In the genomic region with DNA sequence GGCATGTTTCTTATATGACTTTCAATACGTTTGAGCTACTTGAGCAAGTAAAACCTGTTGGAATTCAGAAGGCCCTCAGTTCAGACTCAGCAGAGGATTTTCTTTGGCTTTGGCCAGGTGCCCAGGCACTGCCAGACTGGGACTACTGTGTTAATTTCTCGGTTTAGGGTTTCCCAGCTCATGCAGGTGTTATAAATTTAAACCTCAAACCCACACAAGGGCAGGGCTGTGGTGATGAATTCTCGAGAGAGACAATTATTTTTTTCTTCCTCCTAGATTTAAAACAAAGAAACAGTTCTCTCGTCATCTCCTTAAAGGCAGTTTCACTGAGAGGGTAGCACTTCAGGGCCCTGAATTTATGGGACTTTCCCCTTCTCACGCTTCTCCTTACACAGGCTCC, we compare ENCODE assay signal across 15 cellular contexts.
DNase-seq lines count a peak whose midpoint lies in the region; ATAC-seq, FAIRE-seq and TF ChIP-seq lines count a peak whose summit lies in the region.
"Had no signal": no experiment of that assay in that cellular context is flagged by ENCODE, and none has a peak within 500 bp of the region (broad histone marks: within the 10 kb centered on the region; RNA-seq: fewer than 3 reads in every experiment).

No MANE protein-coding gene starts in this region.

- no peak overlapping the region for H3K4me3 Mint-ChIP-seq in chondrocyte (ENCODE audit: unreplicated experiment)
- H3K4me3 Mint-ChIP-seq: stimulated activated memory B cell treated with anti-CD40 and anti-IgM and Interleukin-4, amounts not matched to agents 10 μg/mL and 1 μg/mL and 100 μg/mL, for 72 hours had no signal

- no peaks in the 10 kb centered on the region for H3K27me3 ChIP-seq in SK-N-SH (ENCODE audit: insufficient read depth)
- H3K27me3 ChIP-seq: BE2C had no signal

- no peaks in the 10 kb centered on the region for H3K27me3 Mint-ChIP-seq in chondrocyte (ENCODE audit: low read depth)

- DNase-seq in DMS 273 treated with DMSO at 0.1 percent for 48 hours (lab: John Stamatoyannopoulos, UW) (peak; percentile 4), chondrocyte (ENCODE audit: low spot score) (no peak), SW 1271 (lab: John Stamatoyannopoulos, UW) (no peak), kidney (no peak), SK-N-SH (no peak), dermis blood vessel endothelial cell (no peak)
- DNase-seq in Jurkat, Clone E6-1 (ENCODE audit: low read depth, low spot score): peak; percentile 84
- DNase-seq: activated CD4-positive, alpha-beta T cell treated with anti-CD3 and anti-CD28 coated beads for 1 hour; BE2C; caudate nucleus; erythroblast; mesenchymal stem cell had no signal

- H3K4me1 ChIP-seq in kidney (ENCODE audit: control insufficient read depth in 1 of 2, insufficient read depth in 1 of 2, low read depth in 1 of 2, low read length in 2 of 2): no peaks in the 10 kb centered on the region
- no peaks in the 10 kb centered on the region for H3K4me1 ChIP-seq in SK-N-SH (ENCODE audit: control insufficient read depth in 1 of 2, insufficient read depth in 2 of 2, low read depth in 1 of 2, low read length in 1 of 2)
- H3K4me1 ChIP-seq: BE2C had no signal

- intact Hi-C loops in kidney (cut with DNase I): no loop called here

- H3K4me2 ChIP-seq in SK-N-SH: no peak overlapping the region

- TF ChIP-seq CTCF in chondrocyte (IDR thresholded peaks at IDR 0.05) (no peak), kidney (IDR thresholded peaks at IDR 0.05; ENCODE audit: borderline replicate concordance, extremely low read depth, insufficient read depth) (no peak), SK-N-SH (IDR thresholded peaks at IDR 0.05) (no peak)

- POLR2A ChIA-PET in SK-N-SH (lab: Yijun Ruan, JAX): no interaction called here

- H3K9me2 ChIP-seq in SK-N-SH: no peaks in the 10 kb centered on the region

- H3K4me3 ChIP-seq in Jurkat, Clone E6-1 (ENCODE audit: low read length): no peak overlapping the region
- H3K4me3 ChIP-seq in kidney (ENCODE audit: low read length in 2 of 2) (no peak overlapping the region), SK-N-SH (ENCODE audit: low read depth in 2 of 2, low read length in 1 of 2) (no peak overlapping the region)
- H3K4me3 ChIP-seq: SK-N-MC had no signal

- WGBS in SK-N-SH (ENCODE audit: low lambda C conversion rate): 44% methylated on average over 5 of the region's 5 CpGs

- H3K9me3 Mint-ChIP-seq in chondrocyte (ENCODE audit: low read depth): no peaks in the 10 kb centered on the region
- H3K9me3 Mint-ChIP-seq: stimulated activated memory B cell treated with anti-CD40 and anti-IgM and Interleukin-4, amounts not matched to agents 10 μg/mL and 1 μg/mL and 100 μg/mL, for 72 hours had no signal

- H3K9me3 ChIP-seq in kidney (ENCODE audit: control insufficient read depth in 1 of 2, low read length in 2 of 2): no peaks in the 10 kb centered on the region
- no peaks in the 10 kb centered on the region for H3K9me3 ChIP-seq in SK-N-SH
- H3K9me3 ChIP-seq: BE2C had no signal

- no peak for TF ChIP-seq RAD21 in SK-N-SH (IDR thresholded peaks at IDR 0.05; ENCODE audit: low read length)

- H2AFZ ChIP-seq in SK-N-SH (ENCODE audit: low read depth): no peak overlapping the region

- no peaks in the 10 kb centered on the region for H3K36me3 ChIP-seq in kidney (ENCODE audit: control insufficient read depth in 1 of 2, insufficient read depth in 2 of 2, low read length in 2 of 2)
- H3K36me3 ChIP-seq in SK-N-SH (replicated peaks in 1 of 2; ENCODE audit: control insufficient read depth in 1 of 2, insufficient read depth in 2 of 2, low read length in 1 of 2): no peaks in the 10 kb centered on the region
- H3K36me3 ChIP-seq: BE2C had no signal

- TF ChIP-seq EP300 in SK-N-SH (IDR thresholded peaks at IDR 0.05; ENCODE audit: borderline replicate concordance in 1 of 2, low read depth in 1 of 2, low read length in 1 of 2): no peak

- H3F3A ChIP-seq in SK-N-SH (replicated peaks; ENCODE audit: insufficient read depth): no peaks in the 10 kb centered on the region

- no peaks in the 10 kb centered on the region for H3K79me2 ChIP-seq in SK-N-SH (ENCODE audit: insufficient read depth)

- peak; percentile 45 for ATAC-seq in GM19463 (IDR thresholded peaks at IDR 0.05; ENCODE audit: unreplicated experiment)
- ATAC-seq: stimulated activated memory B cell treated with anti-CD40 and anti-IgM and Interleukin-4, amounts not matched to agents 10 μg/mL and 1 μg/mL and 100 μg/mL, for 72 hours had no signal

- no peak for FAIRE-seq in kidney (lab: Jason Lieb, UNC)

- H3K9ac ChIP-seq in kidney (ENCODE audit: low read length in 2 of 2) (no peak overlapping the region), SK-N-SH (no peak overlapping the region)

- H3K27ac Mint-ChIP-seq in chondrocyte (ENCODE audit: unreplicated experiment): peak overlapping the region; percentile 6
- H3K27ac Mint-ChIP-seq: stimulated activated memory B cell treated with anti-CD40 and anti-IgM and Interleukin-4, amounts not matched to agents 10 μg/mL and 1 μg/mL and 100 μg/mL, for 72 hours had no signal

- no peaks in the 10 kb centered on the region for H4K20me1 ChIP-seq in SK-N-SH (ENCODE audit: insufficient read depth)

- no peak overlapping the region for H3K27ac ChIP-seq in kidney (ENCODE audit: low read depth in 2 of 2, low read length in 2 of 2)
- no peak overlapping the region for H3K27ac ChIP-seq in SK-N-SH (ENCODE audit: low read depth in 2 of 2, low read length in 1 of 2)
- H3K27ac ChIP-seq: SK-N-MC had no signal

- H3K4me1 Mint-ChIP-seq in chondrocyte (ENCODE audit: low read depth): peaks cover 49% of the 10 kb centered on the region

- H3K36me3 Mint-ChIP-seq in chondrocyte (ENCODE audit: low read depth): no peaks in the 10 kb centered on the region
- H3K36me3 Mint-ChIP-seq: stimulated activated memory B cell treated with anti-CD40 and anti-IgM and Interleukin-4, amounts not matched to agents 10 μg/mL and 1 μg/mL and 100 μg/mL, for 72 hours had no signal

- CTCF ChIA-PET in SK-N-SH (lab: Yijun Ruan, JAX): no interaction called here

TF ChIP-seq in SK-N-SH, 30 proteins besides CTCF, POLR2A, EP300 and RAD21:
- TF ChIP-seq JUND (IDR thresholded peaks at IDR 0.05) (no peak), MXI1 (IDR thresholded peaks at IDR 0.05; ENCODE audit: low read depth, low read length) (no peak), GATA2 (CRISPR knock-in tag; IDR thresholded peaks at IDR 0.05) (no peak), TEAD4 (IDR thresholded peaks at IDR 0.05; ENCODE audit: borderline replicate concordance, insufficient read depth) (no peak), EZH2phosphoT487 (IDR thresholded peaks at IDR 0.05; ENCODE audit: borderline replicate concordance, low read depth) (no peak), SIN3A (IDR thresholded peaks at IDR 0.05; ENCODE audit: borderline replicate concordance, low read depth, low read length) (no peak), RXRA (IDR thresholded peaks at IDR 0.05; ENCODE audit: borderline replicate concordance, low read depth) (no peak), SMC3 (IDR thresholded peaks at IDR 0.05; ENCODE audit: low read depth, low read length) (no peak), NRF1 (IDR thresholded peaks at IDR 0.05; ENCODE audit: low read depth, low read length) (no peak), FOSL2 (IDR thresholded peaks at IDR 0.05; ENCODE audit: borderline replicate concordance, low read depth) (no peak), NFIC (IDR thresholded peaks at IDR 0.05; ENCODE audit: borderline replicate concordance) (no peak)
- TF ChIP-seq, protein P1, sequence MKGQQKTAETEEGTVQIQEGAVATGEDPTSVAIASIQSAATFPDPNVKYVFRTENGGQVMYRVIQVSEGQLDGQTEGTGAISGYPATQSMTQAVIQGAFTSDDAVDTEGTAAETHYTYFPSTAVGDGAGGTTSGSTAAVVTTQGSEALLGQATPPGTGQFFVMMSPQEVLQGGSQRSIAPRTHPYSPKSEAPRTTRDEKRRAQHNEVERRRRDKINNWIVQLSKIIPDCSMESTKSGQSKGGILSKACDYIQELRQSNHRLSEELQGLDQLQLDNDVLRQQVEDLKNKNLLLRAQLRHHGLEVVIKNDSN (IDR thresholded peaks at IDR 0.05; ENCODE audit: borderline replicate concordance, low read depth): no peak
- TF ChIP-seq, protein P2, sequence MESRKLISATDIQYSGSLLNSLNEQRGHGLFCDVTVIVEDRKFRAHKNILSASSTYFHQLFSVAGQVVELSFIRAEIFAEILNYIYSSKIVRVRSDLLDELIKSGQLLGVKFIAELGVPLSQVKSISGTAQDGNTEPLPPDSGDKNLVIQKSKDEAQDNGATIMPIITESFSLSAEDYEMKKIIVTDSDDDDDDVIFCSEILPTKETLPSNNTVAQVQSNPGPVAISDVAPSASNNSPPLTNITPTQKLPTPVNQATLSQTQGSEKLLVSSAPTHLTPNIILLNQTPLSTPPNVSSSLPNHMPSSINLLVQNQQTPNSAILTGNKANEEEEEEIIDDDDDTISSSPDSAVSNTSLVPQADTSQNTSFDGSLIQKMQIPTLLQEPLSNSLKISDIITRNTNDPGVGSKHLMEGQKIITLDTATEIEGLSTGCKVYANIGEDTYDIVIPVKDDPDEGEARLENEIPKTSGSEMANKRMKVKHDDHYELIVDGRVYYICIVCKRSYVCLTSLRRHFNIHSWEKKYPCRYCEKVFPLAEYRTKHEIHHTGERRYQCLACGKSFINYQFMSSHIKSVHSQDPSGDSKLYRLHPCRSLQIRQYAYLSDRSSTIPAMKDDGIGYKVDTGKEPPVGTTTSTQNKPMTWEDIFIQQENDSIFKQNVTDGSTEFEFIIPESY (IDR thresholded peaks at IDR 0.05; ENCODE audit: borderline replicate concordance, low read depth): no peak
- TF ChIP-seq, protein P3, sequence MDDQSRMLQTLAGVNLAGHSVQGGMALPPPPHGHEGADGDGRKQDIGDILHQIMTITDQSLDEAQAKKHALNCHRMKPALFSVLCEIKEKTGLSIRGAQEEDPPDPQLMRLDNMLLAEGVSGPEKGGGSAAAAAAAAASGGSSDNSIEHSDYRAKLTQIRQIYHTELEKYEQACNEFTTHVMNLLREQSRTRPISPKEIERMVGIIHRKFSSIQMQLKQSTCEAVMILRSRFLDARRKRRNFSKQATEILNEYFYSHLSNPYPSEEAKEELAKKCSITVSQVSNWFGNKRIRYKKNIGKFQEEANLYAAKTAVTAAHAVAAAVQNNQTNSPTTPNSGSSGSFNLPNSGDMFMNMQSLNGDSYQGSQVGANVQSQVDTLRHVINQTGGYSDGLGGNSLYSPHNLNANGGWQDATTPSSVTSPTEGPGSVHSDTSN (IDR thresholded peaks at IDR 0.05): no peak
- TF ChIP-seq, protein P4, sequence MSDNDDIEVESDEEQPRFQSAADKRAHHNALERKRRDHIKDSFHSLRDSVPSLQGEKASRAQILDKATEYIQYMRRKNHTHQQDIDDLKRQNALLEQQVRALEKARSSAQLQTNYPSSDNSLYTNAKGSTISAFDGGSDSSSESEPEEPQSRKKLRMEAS (IDR thresholded peaks at IDR 0.05; ENCODE audit: low read depth): no peak

Comparison
In these comparisons a context has a peak if more than half of its experiments do, and no peak if none do; other contexts are left out.
1. DNase-seq: peak in DMS 273 treated with DMSO at 0.1 percent for 48 hours (single experiment) and Jurkat, Clone E6-1 (single experiment); none in chondrocyte (single experiment), SW 1271 (0 of 2), kidney (single experiment), SK-N-SH (single experiment) and dermis blood vessel endothelial cell (single experiment).